ENCODE assay signal across 9 cellular contexts in genomic region chr9:35650341-35651158, GRCh38. TPM values are rescaled to one million over a fixed set of nuclear protein-coding genes. Genes with fewer than 3 reads are reported as not detected.
A peak's percentile ranks its signal among the peaks of the same experiment; 100 is the strongest.
DNase-seq lines count a peak whose midpoint lies in the region; ATAC-seq and TF ChIP-seq lines count a peak whose summit lies in the region.
"Had no signal": no experiment of that assay in that cellular context is flagged by ENCODE, and none has a peak within 500 bp of the region (broad histone marks: within the 10 kb centered on the region; RNA-seq: fewer than 3 reads in every experiment).

SIT1 (minus strand) TSS chr9:35650931; CDS start chr9:35650853, 78 bp downstream.

- H3K27me3 ChIP-seq in CD4-positive, alpha-beta memory T cell (ENCODE audit: insufficient read depth, low read length): no peaks in the 10 kb centered on the region
- no peaks in the 10 kb centered on the region for H3K27me3 ChIP-seq in GM23338 (ENCODE audit: insufficient read depth)

- H3K27ac Mint-ChIP-seq in CD4-positive, alpha-beta memory T cell: peak within 1 kb of the TSS; percentile 89 to 99 (median 96)
- H3K27ac Mint-ChIP-seq in GM23338 (no peak within 1 kb of the TSS), naive B cell (peak within 1 kb of the TSS; percentile 79 to 96 (median 92)), CD14-positive monocyte (peak within 1 kb of the TSS in 1 of 7 donors; percentile 32)

- peak within 1 kb of the TSS; percentile 93 to 98 (median 94) for H3K4me3 Mint-ChIP-seq in CD4-positive, alpha-beta memory T cell
- H3K4me3 Mint-ChIP-seq in GM23338 (peak within 1 kb of the TSS; percentile 61), naive B cell (peak within 1 kb of the TSS; percentile 82 to 98 (median 95)), CD14-positive monocyte (peak within 1 kb of the TSS in 1 of 2 donors; percentile 53)

- intact Hi-C loops in CD4-positive, alpha-beta memory T cell (cut with micrococcal nuclease): no loop called here
- intact Hi-C loops in CD14-positive monocyte (cut with micrococcal nuclease): no loop called here

- no peaks in the 10 kb centered on the region for H3K79me2 ChIP-seq in GM23338 (replicated peaks; ENCODE audit: insufficient read depth)

- CTCF ChIA-PET in CD4-positive, alpha-beta memory T cell (lab: Charles Lee; ENCODE audit: partially characterized antibody): interaction anchor here (0.8 to 19.4 kb wide), 8 partner anchors 13 to 451 kb away, joined by 3 to 260 read pairs (median 41); partner anchors contain the start of genes ARHGEF39, CCDC107, CREB3 and RMRP

- peak; percentile 5 for ATAC-seq in GM23338
- no peak for ATAC-seq in naive B cell (ENCODE audit: low read depth in 2 of 2)
- no peak for ATAC-seq in HG03025 (IDR thresholded peaks at IDR 0.05; ENCODE audit: low FRiP score, unreplicated experiment)
- ATAC-seq: Panc1 had no signal

- no peaks in the 10 kb centered on the region for H3K27me3 Mint-ChIP-seq in CD4-positive, alpha-beta memory T cell
- peaks cover 31% of the 10 kb centered on the region for H3K27me3 Mint-ChIP-seq in GM23338 (ENCODE audit: insufficient read depth, low read depth, poor library complexity)
- no peaks in the 10 kb centered on the region for H3K27me3 Mint-ChIP-seq in naive B cell
- peaks cover 0 to 5% (median 0%) of the 10 kb centered on the region in 3 donors for H3K27me3 Mint-ChIP-seq in CD14-positive monocyte (ENCODE audit: low read depth in 3 of 3)

- H4K20me1 ChIP-seq in GM23338 (replicated peaks; ENCODE audit: insufficient read depth): no peaks in the 10 kb centered on the region

- no peaks in the 10 kb centered on the region for H3K9me3 ChIP-seq in CD4-positive, alpha-beta memory T cell (ENCODE audit: control insufficient read depth in 1 of 2, low read length in 2 of 2)

- no peaks in the 10 kb centered on the region for H3K9me3 Mint-ChIP-seq in CD4-positive, alpha-beta memory T cell
- no peaks in the 10 kb centered on the region; the same call in 2 of the 3 replicates for H3K9me3 Mint-ChIP-seq in GM23338
- H3K9me3 Mint-ChIP-seq in naive B cell: no peaks in the 10 kb centered on the region
- H3K9me3 Mint-ChIP-seq in CD14-positive monocyte: peaks cover 0 to 1% (median 0%) of the 10 kb centered on the region in 7 donors

- peaks cover 56% of the 10 kb centered on the region for H3K4me1 ChIP-seq in CD4-positive, alpha-beta memory T cell (ENCODE audit: insufficient read depth, low read length)
- peaks cover 39% of the 10 kb centered on the region for H3K4me1 ChIP-seq in GM23338 (ENCODE audit: insufficient read depth)

- H3K4me1 Mint-ChIP-seq in CD4-positive, alpha-beta memory T cell: peaks cover 31 to 79% (median 49%) of the 10 kb centered on the region in 4 donors
- H3K4me1 Mint-ChIP-seq in GM23338: peaks cover 48% of the 10 kb centered on the region
- peaks cover 46 to 75% (median 57%) of the 10 kb centered on the region in 3 donors for H3K4me1 Mint-ChIP-seq in naive B cell
- H3K4me1 Mint-ChIP-seq in CD14-positive monocyte: peaks cover 43% of the 10 kb centered on the region

- no peaks in the 10 kb centered on the region for H3K36me3 ChIP-seq in CD4-positive, alpha-beta memory T cell (ENCODE audit: insufficient read depth, low read length)
- H3K36me3 ChIP-seq in GM23338 (ENCODE audit: insufficient read depth): no peaks in the 10 kb centered on the region

- TF ChIP-seq CTCF in GM23338 (conservative IDR thresholded peaks at IDR 0.05; ENCODE audit: low read depth in 2 of 2) (no peak), CD14-positive monocyte (IDR thresholded peaks at IDR 0.05) (no peak)

- H3F3A ChIP-seq in GM23338 (replicated peaks; ENCODE audit: low read depth): peaks cover 11% of the 10 kb centered on the region; the same call in 1 of the 2 replicates

- H3K36me3 Mint-ChIP-seq in CD4-positive, alpha-beta memory T cell: peaks cover 5 to 25% of the 10 kb centered on the region in 2 donors
- no peaks in the 10 kb centered on the region; the same call in 2 of the 3 replicates for H3K36me3 Mint-ChIP-seq in GM23338 (ENCODE audit: low read depth)
- no peaks in the 10 kb centered on the region for H3K36me3 Mint-ChIP-seq in naive B cell
- no peaks in the 10 kb centered on the region for H3K36me3 Mint-ChIP-seq in CD14-positive monocyte

- H3K27ac ChIP-seq in CD4-positive, alpha-beta memory T cell (ENCODE audit: low read depth, low read length): peak within 1 kb of the TSS; percentile 88
- H3K27ac ChIP-seq in GM23338 (ENCODE audit: low read depth): no peak within 1 kb of the TSS

- H3K4me3 ChIP-seq in CD4-positive, alpha-beta memory T cell (ENCODE audit: low read length in 2 of 2): peak within 1 kb of the TSS; percentile 78 to 94
- peak within 1 kb of the TSS; percentile 54 for H3K4me3 ChIP-seq in GM23338

- H2AFZ ChIP-seq in GM23338: peak within 1 kb of the TSS; percentile 96

- H3K9me2 ChIP-seq in GM23338 (ENCODE audit: insufficient read depth): no peaks in the 10 kb centered on the region

- DNase-seq in CD4-positive, alpha-beta memory T cell: peak; percentile 35 to 59 (median 41)
- DNase-seq in GM23338 (ENCODE audit: low spot score) (peak; percentile 75), naive B cell (peak; percentile 42), DMS 273 treated with DMSO at 0.1 percent for 48 hours (lab: John Stamatoyannopoulos, UW) (no peak), CD14-positive monocyte (ENCODE audit: low spot score) (no peak), cerebellar cortex (ENCODE audit: low spot score) (no peak)
- DNase-seq in activated effector memory CD4-positive, alpha-beta T cell treated with anti-CD3 and anti-CD28 coated beads, Interleukin-2, amount 50 U/mL, for 16 hours: peak; percentile 70

- POLR2A ChIA-PET in CD4-positive, alpha-beta memory T cell (lab: Charles Lee; ENCODE audit: partially characterized antibody): interaction anchor here (1.2 to 10.7 kb wide), 11 partner anchors 10 to 539 kb away, joined by 3 to 420 read pairs (median 27); partner anchors contain the start of genes ARHGEF39, CCDC107, CD72 and CREB3

- H3K4me2 ChIP-seq in GM23338: peak within 1 kb of the TSS; percentile 79

TF ChIP-seq in GM23338, 12 proteins besides CTCF, POLR2A, EP300 and RAD21:
- no peak for TF ChIP-seq ETS1 (IDR thresholded peaks at IDR 0.05)
- TF ChIP-seq POLR2AphosphoS5 (IDR thresholded peaks at IDR 0.05; ENCODE audit: low read depth): peak; percentile 20; the same call in 1 of the 2 replicates

RNA-seq across cellular contexts. Expression of gene SIT1, which starts in this region (rescaled TPM):
- total RNA-seq in CD4-positive, alpha-beta memory T cell: 10 to 100 TPM; 68.7 to 70.2 TPM
- polyA plus RNA-seq in CD4-positive, alpha-beta memory T cell: 100 to 1,000 TPM; 163 to 231 TPM
- total RNA-seq in GM23338 (2014; rRNA removed; shearing (Covaris generic)): 14.7 and 16.4 TPM in 2 replicates
- polyA plus RNA-seq in GM23338 (2016; fragmentation: Nextera tagmentation; extraction: Ambion mirVana) (13.2 TPM in 2 replicates), naive B cell (ENCODE audit: low read depth in 6 of 6) (100 to 1,000 TPM in 1 of 6 donors, 10 to 100 TPM in 5; 56.8 to 107 (median 73.5) TPM), CD14-positive monocyte (under 1 TPM; 0.27 to 0.36 TPM)

Comparison
In these comparisons a context has a peak if more than half of its experiments do, and no peak if none do; other contexts are left out.
1. RNA of gene SIT1 (polyA plus RNA-seq): 163 to 231 TPM in CD4-positive, alpha-beta memory T cell, 56.8 to 107 TPM in naive B cell and 13.2 TPM in GM23338; 0.27 to 0.36 TPM in CD14-positive monocyte; every median in the first group is over 10 times any median in the second.
2. DNase-seq: peak in CD4-positive, alpha-beta memory T cell (5 of 5), GM23338 (single experiment), activated effector memory CD4-positive, alpha-beta T cell treated with anti-CD3 and anti-CD28 coated beads, Interleukin-2, amount 50 U/mL, for 16 hours (single experiment) and naive B cell (single experiment); none in DMS 273 treated with DMSO at 0.1 percent for 48 hours (single experiment), CD14-positive monocyte (single experiment) and cerebellar cortex (single experiment).